ENCODE assay signal across 1 cellular context in the genomic region with DNA sequence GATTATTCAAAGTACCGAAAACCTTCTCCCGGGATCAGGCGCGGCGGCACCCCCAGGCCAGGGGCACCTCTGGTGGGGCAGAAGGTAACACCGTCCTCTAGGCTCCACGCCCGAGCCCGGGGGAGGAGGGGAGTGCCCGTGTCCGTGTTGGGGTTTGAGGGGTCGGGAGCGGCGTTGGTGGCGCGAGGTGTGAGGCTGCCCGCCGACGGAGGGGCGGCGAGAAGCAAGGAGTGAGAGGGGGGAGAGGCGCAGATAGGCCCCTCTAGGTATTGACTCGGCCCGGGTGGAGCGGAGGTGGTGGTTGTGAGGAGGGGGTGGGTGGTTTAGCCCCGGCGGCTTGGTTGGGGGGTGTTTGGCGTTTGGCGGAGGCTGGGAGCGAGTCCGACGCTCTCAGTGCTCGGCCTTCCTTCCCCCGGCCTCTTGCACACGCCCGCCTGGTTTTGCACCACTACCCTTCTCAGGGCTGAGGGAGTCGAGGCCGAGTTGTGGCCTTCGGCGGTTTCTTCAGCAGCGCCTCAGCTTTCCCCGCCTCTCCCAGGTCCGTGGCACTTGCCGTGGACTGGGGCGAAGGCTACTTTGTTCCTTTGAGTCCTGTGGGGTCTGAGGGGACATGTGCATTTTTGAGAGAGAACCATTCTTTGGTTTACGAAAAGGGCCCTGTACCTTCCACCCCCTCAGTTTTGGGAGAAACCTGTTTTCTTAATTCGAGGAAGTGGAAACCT.
TF ChIP-seq lines count a peak whose summit lies in the region.

No MANE protein-coding gene starts in this region.

TF ChIP-seq in HEK293, 187 proteins besides CTCF, POLR2A, EP300 and RAD21 (continued from another document):
- peak; percentile 64; the same call in 1 of the 2 replicates for TF ChIP-seq WT1 (tag by site-specific recombination; IDR thresholded peaks at IDR 0.05)
- 0 out of 2 replicates have a peak, but pooled peaks have one; percentile 33 for TF ChIP-seq GFI1B (tag by site-specific recombination; IDR thresholded peaks at IDR 0.05)
- no peak for TF ChIP-seq HOXC10 (CRISPR knock-in tag; IDR thresholded peaks at IDR 0.05)
- peak; percentile 96 for TF ChIP-seq ZNF2 (tag by site-specific recombination; IDR thresholded peaks at IDR 0.05)
- peak; percentile 87; the same call in 1 of the 2 replicates for TF ChIP-seq ZNF501 (tag by site-specific recombination; IDR thresholded peaks at IDR 0.05)
- peak; percentile 51 for TF ChIP-seq ZBTB8A (tag by site-specific recombination; IDR thresholded peaks at IDR 0.05)
- peak; percentile 68; the same call in 1 of the 2 replicates for TF ChIP-seq ZBTB20 (tag by site-specific recombination; IDR thresholded peaks at IDR 0.05)
- 0 out of 2 replicates have a peak, but pooled peaks have one; percentile 64 for TF ChIP-seq ZNF610 (tag by site-specific recombination; IDR thresholded peaks at IDR 0.05; ENCODE audit: borderline replicate concordance)
- no peak for TF ChIP-seq ZNF266 (tag by site-specific recombination; IDR thresholded peaks at IDR 0.05; ENCODE audit: low read depth)
- peak; percentile 8 for TF ChIP-seq KLF16 (tag by site-specific recombination; IDR thresholded peaks at IDR 0.05)
- TF ChIP-seq RBAK (tag by site-specific recombination; IDR thresholded peaks at IDR 0.05), result no peak
- 0 out of 2 replicates have a peak, but pooled peaks have one; percentile 7 for TF ChIP-seq ZNF423 (tag by site-specific recombination; IDR thresholded peaks at IDR 0.05)
- TF ChIP-seq, protein P1, sequence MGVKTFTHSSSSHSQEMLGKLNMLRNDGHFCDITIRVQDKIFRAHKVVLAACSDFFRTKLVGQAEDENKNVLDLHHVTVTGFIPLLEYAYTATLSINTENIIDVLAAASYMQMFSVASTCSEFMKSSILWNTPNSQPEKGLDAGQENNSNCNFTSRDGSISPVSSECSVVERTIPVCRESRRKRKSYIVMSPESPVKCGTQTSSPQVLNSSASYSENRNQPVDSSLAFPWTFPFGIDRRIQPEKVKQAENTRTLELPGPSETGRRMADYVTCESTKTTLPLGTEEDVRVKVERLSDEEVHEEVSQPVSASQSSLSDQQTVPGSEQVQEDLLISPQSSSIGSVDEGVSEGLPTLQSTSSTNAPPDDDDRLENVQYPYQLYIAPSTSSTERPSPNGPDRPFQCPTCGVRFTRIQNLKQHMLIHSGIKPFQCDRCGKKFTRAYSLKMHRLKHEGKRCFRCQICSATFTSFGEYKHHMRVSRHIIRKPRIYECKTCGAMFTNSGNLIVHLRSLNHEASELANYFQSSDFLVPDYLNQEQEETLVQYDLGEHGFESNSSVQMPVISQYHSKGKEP (tag by site-specific recombination; IDR thresholded peaks at IDR 0.05), result no peak
- 0 out of 2 replicates have a peak, but pooled peaks have one; percentile 30 for TF ChIP-seq ZNF658 (tag by site-specific recombination; IDR thresholded peaks at IDR 0.05)
- TF ChIP-seq KLF9 (tag by site-specific recombination; IDR thresholded peaks at IDR 0.05; ENCODE audit: low read depth), result 0 out of 2 replicates have a peak, but pooled peaks have one; percentile 2
- TF ChIP-seq ZNF214 (tag by site-specific recombination; IDR thresholded peaks at IDR 0.05; ENCODE audit: borderline replicate concordance), result no peak
- TF ChIP-seq, protein P2, sequence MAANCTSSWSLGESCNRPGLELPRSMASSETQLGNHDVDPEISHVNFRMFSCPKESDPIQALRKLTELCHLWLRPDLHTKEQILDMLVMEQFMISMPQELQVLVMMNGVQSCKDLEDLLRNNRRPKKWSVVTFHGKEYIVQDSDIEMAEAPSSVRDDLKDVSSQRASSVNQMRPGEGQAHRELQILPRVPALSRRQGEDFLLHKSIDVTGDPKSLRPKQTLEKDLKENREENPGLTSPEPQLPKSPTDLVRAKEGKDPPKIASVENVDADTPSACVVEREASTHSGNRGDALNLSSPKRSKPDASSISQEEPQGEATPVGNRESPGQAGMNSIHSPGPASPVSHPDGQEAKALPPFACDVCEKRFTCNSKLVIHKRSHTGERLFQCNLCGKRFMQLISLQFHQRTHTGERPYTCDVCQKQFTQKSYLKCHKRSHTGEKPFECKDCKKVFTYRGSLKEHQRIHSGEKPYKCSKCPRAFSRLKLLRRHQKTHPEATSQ (tag by site-specific recombination; IDR thresholded peaks at IDR 0.05), result peak; percentile 58; the same call in 1 of the 2 replicates
- TF ChIP-seq ZNF707 (tag by site-specific recombination; IDR thresholded peaks at IDR 0.05), result no peak
- TF ChIP-seq BCL6B (tag by site-specific recombination; IDR thresholded peaks at IDR 0.05), result no peak
- TF ChIP-seq, protein P3, sequence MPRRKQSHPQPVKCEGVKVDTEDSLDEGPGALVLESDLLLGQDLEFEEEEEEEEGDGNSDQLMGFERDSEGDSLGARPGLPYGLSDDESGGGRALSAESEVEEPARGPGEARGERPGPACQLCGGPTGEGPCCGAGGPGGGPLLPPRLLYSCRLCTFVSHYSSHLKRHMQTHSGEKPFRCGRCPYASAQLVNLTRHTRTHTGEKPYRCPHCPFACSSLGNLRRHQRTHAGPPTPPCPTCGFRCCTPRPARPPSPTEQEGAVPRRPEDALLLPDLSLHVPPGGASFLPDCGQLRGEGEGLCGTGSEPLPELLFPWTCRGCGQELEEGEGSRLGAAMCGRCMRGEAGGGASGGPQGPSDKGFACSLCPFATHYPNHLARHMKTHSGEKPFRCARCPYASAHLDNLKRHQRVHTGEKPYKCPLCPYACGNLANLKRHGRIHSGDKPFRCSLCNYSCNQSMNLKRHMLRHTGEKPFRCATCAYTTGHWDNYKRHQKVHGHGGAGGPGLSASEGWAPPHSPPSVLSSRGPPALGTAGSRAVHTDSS (tag by site-specific recombination; IDR thresholded peaks at IDR 0.05), result no peak
- peak; percentile 47; the same call in 1 of the 2 replicates for TF ChIP-seq ZNF391 (tag by site-specific recombination; IDR thresholded peaks at IDR 0.05; ENCODE audit: borderline replicate concordance, low read depth)
- peak; percentile 87 for TF ChIP-seq ZBTB17 (tag by site-specific recombination; IDR thresholded peaks at IDR 0.05)
- peak; percentile 58; the same call in 1 of the 2 replicates for TF ChIP-seq ZNF639 (tag by site-specific recombination; IDR thresholded peaks at IDR 0.05)
- TF ChIP-seq INSM2 (tag by site-specific recombination; IDR thresholded peaks at IDR 0.05), result 0 out of 2 replicates have a peak, but pooled peaks have one; percentile 50
- 0 out of 2 replicates have a peak, but pooled peaks have one; percentile 18 for TF ChIP-seq ZNF324 (tag by site-specific recombination; IDR thresholded peaks at IDR 0.05)
- TF ChIP-seq, protein P4, sequence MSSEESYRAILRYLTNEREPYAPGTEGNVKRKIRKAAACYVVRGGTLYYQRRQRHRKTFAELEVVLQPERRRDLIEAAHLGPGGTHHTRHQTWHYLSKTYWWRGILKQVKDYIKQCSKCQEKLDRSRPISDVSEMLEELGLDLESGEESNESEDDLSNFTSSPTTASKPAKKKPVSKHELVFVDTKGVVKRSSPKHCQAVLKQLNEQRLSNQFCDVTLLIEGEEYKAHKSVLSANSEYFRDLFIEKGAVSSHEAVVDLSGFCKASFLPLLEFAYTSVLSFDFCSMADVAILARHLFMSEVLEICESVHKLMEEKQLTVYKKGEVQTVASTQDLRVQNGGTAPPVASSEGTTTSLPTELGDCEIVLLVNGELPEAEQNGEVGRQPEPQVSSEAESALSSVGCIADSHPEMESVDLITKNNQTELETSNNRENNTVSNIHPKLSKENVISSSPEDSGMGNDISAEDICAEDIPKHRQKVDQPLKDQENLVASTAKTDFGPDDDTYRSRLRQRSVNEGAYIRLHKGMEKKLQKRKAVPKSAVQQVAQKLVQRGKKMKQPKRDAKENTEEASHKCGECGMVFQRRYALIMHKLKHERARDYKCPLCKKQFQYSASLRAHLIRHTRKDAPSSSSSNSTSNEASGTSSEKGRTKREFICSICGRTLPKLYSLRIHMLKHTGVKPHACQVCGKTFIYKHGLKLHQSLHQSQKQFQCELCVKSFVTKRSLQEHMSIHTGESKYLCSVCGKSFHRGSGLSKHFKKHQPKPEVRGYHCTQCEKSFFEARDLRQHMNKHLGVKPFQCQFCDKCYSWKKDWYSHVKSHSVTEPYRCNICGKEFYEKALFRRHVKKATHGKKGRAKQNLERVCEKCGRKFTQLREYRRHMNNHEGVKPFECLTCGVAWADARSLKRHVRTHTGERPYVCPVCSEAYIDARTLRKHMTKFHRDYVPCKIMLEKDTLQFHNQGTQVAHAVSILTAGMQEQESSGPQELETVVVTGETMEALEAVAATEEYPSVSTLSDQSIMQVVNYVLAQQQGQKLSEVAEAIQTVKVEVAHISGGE (tag by site-specific recombination; conservative IDR thresholded peaks at IDR 0.05; ENCODE audit: low read depth), result peak; percentile 12; the same call in 1 of the 2 replicates
- peak; percentile 84 for TF ChIP-seq ZBTB48 (tag by site-specific recombination; IDR thresholded peaks at IDR 0.05)
- no peak for TF ChIP-seq ZEB2 (tag by site-specific recombination; IDR thresholded peaks at IDR 0.05)
- TF ChIP-seq, protein P5, sequence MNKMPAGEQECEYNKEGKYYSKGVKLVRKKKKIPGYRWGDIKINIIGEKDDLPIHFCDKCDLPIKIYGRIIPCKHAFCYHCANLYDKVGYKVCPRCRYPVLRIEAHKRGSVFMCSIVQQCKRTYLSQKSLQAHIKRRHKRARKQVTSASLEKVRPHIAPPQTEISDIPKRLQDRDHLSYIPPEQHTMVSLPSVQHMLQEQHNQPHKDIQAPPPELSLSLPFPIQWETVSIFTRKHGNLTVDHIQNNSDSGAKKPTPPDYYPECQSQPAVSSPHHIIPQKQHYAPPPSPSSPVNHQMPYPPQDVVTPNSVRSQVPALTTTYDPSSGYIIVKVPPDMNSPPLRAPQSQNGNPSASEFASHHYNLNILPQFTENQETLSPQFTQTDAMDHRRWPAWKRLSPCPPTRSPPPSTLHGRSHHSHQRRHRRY (tag by site-specific recombination; IDR thresholded peaks at IDR 0.05), result peak; percentile 72; the same call in 1 of the 2 replicates
- no peak for TF ChIP-seq SETDB1 (IDR thresholded peaks at IDR 0.05; ENCODE audit: insufficient read length, low read length)
- TF ChIP-seq EGR2 (tag by site-specific recombination; IDR thresholded peaks at IDR 0.05; ENCODE audit: low read depth), result peak; percentile 87
